ENCODE assay signal across 8 cellular contexts in genomic region chr17:53219821-53220220, GRCh38.
"Had no signal": no experiment of that assay in that cellular context is flagged by ENCODE, and none has a peak within 500 bp of the region (broad histone marks: within the 10 kb centered on the region; RNA-seq: fewer than 3 reads in every experiment).

No MANE protein-coding gene starts in this region.

- ATAC-seq: GM12878 had no signal

- FAIRE-seq: G401.6, GM12878, GM12891, GM12892, GM18507, GM19239 had no signal

- H3K4me3 ChIP-seq: GM12878 had no signal

- DNase-seq: GDM1, GF-D8 had no signal
